Comparison of ENCODE assay signal across 16 cellular contexts in genomic region chr3:23663246-23663645, GRCh38.
DNase-seq lines count a peak whose midpoint lies in the region; ATAC-seq and TF ChIP-seq lines count a peak whose summit lies in the region.
"Had no signal": no experiment of that assay in that cellular context is flagged by ENCODE, and none has a peak within 500 bp of the region (broad histone marks: within the 10 kb centered on the region; RNA-seq: fewer than 3 reads in every experiment).

No MANE protein-coding gene starts in this region.

- H3K9me3 ChIP-seq in BLaER1 treated with 17β-estradiol and CSF1 and Interleukin-3, amounts not matched to agents 10 nM and 100 nM (replicated peaks in 1 of 11): peaks cover 0 to 10% (median 3%) of the 10 kb centered on the region in 11 experiments; a peak in 4 of 22 replicates
- H3K9me3 ChIP-seq in PC-3 (ENCODE audit: low read length) (no peaks in the 10 kb centered on the region), heart right ventricle (no peaks in the 10 kb centered on the region), skeletal muscle satellite cell (replicated peaks; ENCODE audit: low read length) (no peaks in the 10 kb centered on the region)

- POLR2A ChIA-PET in PC-3 (lab: Charles Lee; ENCODE audit: unreplicated experiment): no interaction called here

- no peak overlapping the region for H3K4me3 Mint-ChIP-seq in activated naive CD4-positive, alpha-beta T cell treated with anti-CD3 and anti-CD28 coated beads for 36 hours
- H3K4me3 Mint-ChIP-seq: GM23338 had no signal

- H3K27me3 Mint-ChIP-seq in activated naive CD4-positive, alpha-beta T cell treated with anti-CD3 and anti-CD28 coated beads for 36 hours (ENCODE audit: low read depth): peaks cover 3% of the 10 kb centered on the region

- H3K4me2 ChIP-seq in BLaER1 treated with 17β-estradiol and CSF1 and Interleukin-3, amounts not matched to agents 10 nM and 100 nM: peak overlapping the region in 10 of 11 experiments; percentile 63 to 96 (median 81); a peak in 18 of 22 replicates
- H3K4me2 ChIP-seq in PC-3 (ENCODE audit: low read length): 0 out of 2 replicates have a peak overlapping the region, but pooled peaks have one; percentile 39
- peak overlapping the region; percentile 3 for H3K4me2 ChIP-seq in skeletal muscle satellite cell (ENCODE audit: low read length)
- H3K4me2 ChIP-seq: GM23338 had no signal

- intact Hi-C loops in PC-3 (cut with micrococcal nuclease) (no loop called here), heart right ventricle (cut with DNase I) (no loop called here)
- intact Hi-C loops in activated naive CD4-positive, alpha-beta T cell treated with anti-CD3 and anti-CD28 coated beads for 36 hours (cut with micrococcal nuclease): no loop called here

- no peak overlapping the region for H3K27ac Mint-ChIP-seq in activated naive CD4-positive, alpha-beta T cell treated with anti-CD3 and anti-CD28 coated beads for 36 hours
- H3K27ac Mint-ChIP-seq: GM23338 had no signal

- CTCF ChIA-PET in PC-3 (lab: Charles Lee): no interaction called here
- CTCF ChIA-PET in activated naive CD4-positive, alpha-beta T cell treated with anti-CD3 and anti-CD28 coated beads for 36 hours (lab: Charles Lee): interaction anchor here (0.6 to 0.7 kb wide), 2 partner anchors 558 to 776 kb away, joined by 3 read pairs; no protein-coding TSS in a partner anchor

- no peak overlapping the region for H2AFZ ChIP-seq in PC-3 (ENCODE audit: low read length)
- H2AFZ ChIP-seq: GM23338 had no signal

- DNase-seq in PC-3 (no peak), heart right ventricle (peak in 1 of 2 donors; percentile 43), cerebellar cortex (ENCODE audit: low spot score) (no peak), glomerular visceral epithelial cell (ENCODE audit: extremely low spot score) (no peak)
- no peak for DNase-seq in activated naive CD4-positive, alpha-beta T cell treated with anti-CD3 and anti-CD28 coated beads for 36 hours
- DNase-seq: COR-L47, DMS153, Kasumi-1, NCI-H1105 treated with DMSO at 0.1 percent for 48 hours, NCI-H187 treated with DMSO at 0.1 percent for 48 hours, NCI-H774 had no signal

- H3K36me3 ChIP-seq in BLaER1 treated with 17β-estradiol and CSF1 and Interleukin-3, amounts not matched to agents 10 nM and 100 nM: no peaks in the 10 kb centered on the region
- no peaks in the 10 kb centered on the region for H3K36me3 ChIP-seq in PC-3 (ENCODE audit: low read depth, low read length)
- no peaks in the 10 kb centered on the region for H3K36me3 ChIP-seq in heart right ventricle
- H3K36me3 ChIP-seq in skeletal muscle satellite cell (ENCODE audit: insufficient read depth, low read length): no peaks in the 10 kb centered on the region

- ATAC-seq in PC-3 (no peak), heart right ventricle (peak in 7 of 8 donors; percentile 29 to 86 (median 78))
- ATAC-seq: GM23338 had no signal

- H3K9me2 ChIP-seq in PC-3 (replicated peaks; ENCODE audit: low read length): no peaks in the 10 kb centered on the region

- no peaks in the 10 kb centered on the region for H3K9me3 Mint-ChIP-seq in activated naive CD4-positive, alpha-beta T cell treated with anti-CD3 and anti-CD28 coated beads for 36 hours
- H3K9me3 Mint-ChIP-seq: GM23338, IgD-negative memory B cell had no signal

- H3K4me1 Mint-ChIP-seq in activated naive CD4-positive, alpha-beta T cell treated with anti-CD3 and anti-CD28 coated beads for 36 hours (ENCODE audit: low read depth): no peaks in the 10 kb centered on the region
- H3K4me1 Mint-ChIP-seq: GM23338 had no signal

- no peaks in the 10 kb centered on the region for H3K79me2 ChIP-seq in PC-3 (ENCODE audit: low read length)

- no peaks in the 10 kb centered on the region for H3F3A ChIP-seq in PC-3 (ENCODE audit: low read length, unreplicated experiment)

- no peak overlapping the region for H3K27ac ChIP-seq in BLaER1 treated with 17β-estradiol and CSF1 and Interleukin-3, amounts not matched to agents 10 nM and 100 nM
- H3K27ac ChIP-seq in PC-3 (ENCODE audit: low read length) (no peak overlapping the region), heart right ventricle (peak overlapping the region in 5 of 10 donors; percentile 6 to 68 (median 49))
- H3K27ac ChIP-seq: HL-60 had no signal

- H4K20me1 ChIP-seq in BLaER1 treated with 17β-estradiol and CSF1 and Interleukin-3, amounts not matched to agents 10 nM and 100 nM: no peaks in the 10 kb centered on the region
- H4K20me1 ChIP-seq in PC-3 (ENCODE audit: low read length): no peaks in the 10 kb centered on the region

- TF ChIP-seq CTCF in PC-3 (conservative IDR thresholded peaks at IDR 0.05; ENCODE audit: low read depth, low read length): no peak
- TF ChIP-seq CTCF in heart right ventricle (IDR thresholded peaks at IDR 0.05): no peak

- no peaks in the 10 kb centered on the region for H3K27me3 ChIP-seq in BLaER1 treated with 17β-estradiol and CSF1 and Interleukin-3, amounts not matched to agents 10 nM and 100 nM
- H3K27me3 ChIP-seq in PC-3 (ENCODE audit: low read length) (no peaks in the 10 kb centered on the region), heart right ventricle (no peaks in the 10 kb centered on the region), skeletal muscle satellite cell (ENCODE audit: control insufficient read depth, insufficient read depth, low read length) (no peaks in the 10 kb centered on the region)

- WGBS in heart right ventricle, 2 donors: 71 to 75% methylated on average over 3 of the region's 3 CpGs

- H3K36me3 Mint-ChIP-seq in activated naive CD4-positive, alpha-beta T cell treated with anti-CD3 and anti-CD28 coated beads for 36 hours (ENCODE audit: low read depth): no peaks in the 10 kb centered on the region

- H3K4me1 ChIP-seq in BLaER1 treated with 17β-estradiol and CSF1 and Interleukin-3, amounts not matched to agents 10 nM and 100 nM: peaks cover 38 to 56% (median 51%) of the 10 kb centered on the region in 10 experiments
- H3K4me1 ChIP-seq in PC-3 (ENCODE audit: insufficient read depth, low read length) (peaks cover 45% of the 10 kb centered on the region), heart right ventricle (peaks cover 0 to 12% (median 0%) of the 10 kb centered on the region in 9 donors), skeletal muscle satellite cell (ENCODE audit: control insufficient read depth, insufficient read depth, low read length) (peaks cover 43% of the 10 kb centered on the region)

- no peak overlapping the region for H3K4me3 ChIP-seq in BLaER1 treated with 17β-estradiol and CSF1 and Interleukin-3, amounts not matched to agents 10 nM and 100 nM
- H3K4me3 ChIP-seq in PC-3 (ENCODE audit: low read length) (no peak overlapping the region), heart right ventricle (no peak overlapping the region), skeletal muscle satellite cell (ENCODE audit: low read length) (no peak overlapping the region)
- H3K4me3 ChIP-seq: GM23338 had no signal

- no peak overlapping the region for H3K9ac ChIP-seq in BLaER1 treated with 17β-estradiol and CSF1 and Interleukin-3, amounts not matched to agents 10 nM and 100 nM
- H3K9ac ChIP-seq in PC-3 (ENCODE audit: low read length): no peak overlapping the region
- no peak overlapping the region for H3K9ac ChIP-seq in skeletal muscle satellite cell (ENCODE audit: low read depth, low read length)

- BruUV-seq in PC-3 (replicated peaks; lab: Mats Ljungman, UMichigan): no TSS peak

Comparison
In these comparisons a context has a peak if more than half of its experiments do, and no peak if none do; other contexts are left out.
1. H3K4me2 ChIP-seq: peak in every context shown above with its lines; median percentile 81 in BLaER1 treated with 17β-estradiol and CSF1 and Interleukin-3, amounts not matched to agents 10 nM and 100 nM; 39 in PC-3; 3 in skeletal muscle satellite cell.